ENCODE assay signal across 22 cellular contexts in the genomic region with DNA sequence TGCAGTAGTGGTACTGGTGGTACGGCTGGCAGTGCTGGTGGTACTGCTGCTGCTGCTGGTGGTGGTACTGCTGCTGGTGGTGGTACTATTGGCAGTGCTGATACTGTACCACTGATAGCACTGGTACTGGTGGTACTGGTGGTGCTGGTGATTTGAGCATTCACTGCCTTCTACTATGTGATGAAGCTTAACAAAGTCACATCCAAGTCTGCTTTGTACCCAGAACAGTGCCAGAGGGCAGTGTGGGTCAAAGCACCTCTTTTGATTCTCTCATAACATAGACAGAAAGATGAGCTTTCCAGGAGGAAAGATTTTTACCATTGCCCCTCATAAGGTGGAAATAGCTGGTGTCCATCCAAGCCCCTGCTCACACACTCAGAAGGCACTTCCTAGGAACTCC. TPM values are rescaled to one million over a fixed set of nuclear protein-coding genes. Genes with fewer than 3 reads are reported as not detected.
DNase-seq lines count a peak whose midpoint lies in the region; ATAC-seq, FAIRE-seq and TF ChIP-seq lines count a peak whose summit lies in the region.
"Had no signal": no experiment of that assay in that cellular context is flagged by ENCODE, and none has a peak within 500 bp of the region (broad histone marks: within the 10 kb centered on the region; RNA-seq: fewer than 3 reads in every experiment).

No MANE protein-coding gene starts in this region.

- H3K9ac ChIP-seq in Karpas-422 (ENCODE audit: low read length) = no peak overlapping the region
- H3K9ac ChIP-seq: KMS-11 had no signal

- no peak for TF ChIP-seq CTCF in right atrium auricular region (IDR thresholded peaks at IDR 0.05)
- TF ChIP-seq CTCF in WTC11 (IDR thresholded peaks at IDR 0.05) = no peak

- no peaks in the 10 kb centered on the region for H3K79me2 ChIP-seq in Karpas-422 (ENCODE audit: low read length)

- 0 out of 2 replicates have a peak overlapping the region, but pooled peaks have one; percentile 3 for H3K27ac Mint-ChIP-seq in WTC11
- H3K27ac Mint-ChIP-seq: HFFc6 had no signal

- no peak overlapping the region for H2AFZ ChIP-seq in Karpas-422 (ENCODE audit: low read length)

- no peak for FAIRE-seq in RCC 7860 (lab: Jason Lieb, UNC)
- FAIRE-seq: A549, HepG2 had no signal

- H3K9me3 Mint-ChIP-seq in WTC11 = 0 out of 2 replicates have a peak, but pooled peaks cover 3% of the 10 kb centered on the region
- H3K9me3 Mint-ChIP-seq: HFFc6 had no signal

- H3K4me1 ChIP-seq in right atrium auricular region (peaks cover 0 to 38% of the 10 kb centered on the region in 2 donors), aorta (ENCODE audit: control insufficient read depth in 1 of 2, insufficient read depth in 2 of 2, low read length in 2 of 2) (peaks cover 2 to 9% of the 10 kb centered on the region in 2 donors), Karpas-422 (ENCODE audit: low read length) (no peaks in the 10 kb centered on the region)
- H3K4me1 ChIP-seq: A549 had no signal

- H3K27me3 ChIP-seq in right atrium auricular region (no peaks in the 10 kb centered on the region), aorta (ENCODE audit: control insufficient read depth in 1 of 2, insufficient read depth in 2 of 2, low read length in 1 of 2) (no peaks in the 10 kb centered on the region), Karpas-422 (ENCODE audit: low read length) (no peaks in the 10 kb centered on the region)
- H3K27me3 ChIP-seq: MG63 had no signal

- ATAC-seq in Right ventricle myocardium superior (ENCODE audit: poor library complexity) (peak; percentile 65), WTC11 (no peak), left ventricle myocardium superior (peak; percentile 45), aorta (ENCODE audit: low FRiP score) (peak; percentile 21), GM18519 (IDR thresholded peaks at IDR 0.05; ENCODE audit: low FRiP score, unreplicated experiment) (no peak)
- ATAC-seq: A549, HepG2, Panc1 had no signal

- H3K9me3 ChIP-seq in right atrium auricular region (no peaks in the 10 kb centered on the region), aorta (ENCODE audit: control insufficient read depth, low read length) (no peaks in the 10 kb centered on the region), Karpas-422 (ENCODE audit: low read length) (no peaks in the 10 kb centered on the region)
- H3K9me3 ChIP-seq: A549, MG63 had no signal

- H3K27me3 Mint-ChIP-seq in WTC11 (ENCODE audit: low read depth) = no peaks in the 10 kb centered on the region; the same call in 1 of the 2 replicates

- CTCF ChIA-PET in WTC11 (lab: Charles Lee) = interaction anchor here (1.3 kb wide), 1 partner anchor 11 kb away, joined by 3 read pairs; no protein-coding TSS in a partner anchor

- POLR2A ChIA-PET in WTC11 (lab: Charles Lee) = no interaction called here

- H4K20me1 ChIP-seq in Karpas-422 (ENCODE audit: insufficient read depth, low read depth, low read length) = no peaks in the 10 kb centered on the region

- 11 to 17% methylated on average over 1 of the region's 1 CpG for WGBS in aorta, 2 donors

- H3K36me3 Mint-ChIP-seq in WTC11 = no peaks in the 10 kb centered on the region

- no peak overlapping the region for H3K4me2 ChIP-seq in Karpas-422 (ENCODE audit: low read depth, low read length, poor library complexity, severe bottlenecking)
- H3K4me2 ChIP-seq: A549, KMS-11 had no signal

- H3K36me3 ChIP-seq in right atrium auricular region (no peaks in the 10 kb centered on the region), aorta (ENCODE audit: control insufficient read depth in 1 of 2, insufficient read depth in 2 of 2, low read length in 1 of 2) (no peaks in the 10 kb centered on the region), Karpas-422 (ENCODE audit: insufficient read depth, low read length) (no peaks in the 10 kb centered on the region)
- H3K36me3 ChIP-seq: MG63 had no signal

- no peak overlapping the region for H3K4me3 Mint-ChIP-seq in WTC11
- H3K4me3 Mint-ChIP-seq: HFFc6 had no signal

- DNase-seq in Right ventricle myocardium superior = no peak
- DNase-seq in right atrium auricular region (ENCODE audit: low spot score) = no peak
- DNase-seq in WTC11 (ENCODE audit: low spot score) = no peak
- no peak for DNase-seq in left ventricle myocardium superior
- no peak for DNase-seq in aorta
- DNase-seq in Karpas-422 = no peak
- no peak for DNase-seq in RCC 7860 (ENCODE audit: low spot score)
- DNase-seq: C1 segment of cervical spinal cord, GOT3, HFFc6, MG63, NCI-H1092 treated with DMSO at 0.1 percent for 48 hours, NCI-H187, NCI-H2171, NCI-H446 treated with DMSO at 0.1 percent for 48 hours, NCI-H748 treated with DMSO at 0.1 percent for 48 hours, SHP77 had no signal

- no peaks in the 10 kb centered on the region for H3K9me2 ChIP-seq in Karpas-422 (replicated peaks; ENCODE audit: insufficient read depth, low read length)

- H3K4me3 ChIP-seq in right atrium auricular region = no peak overlapping the region
- no peak overlapping the region for H3K4me3 ChIP-seq in aorta (ENCODE audit: low read length in 2 of 2)
- H3K4me3 ChIP-seq in Karpas-422 (ENCODE audit: low read length) = no peak overlapping the region
- H3K4me3 ChIP-seq: A549, MG63 had no signal

- intact Hi-C loops in Right ventricle myocardium superior (cut with DNase I) (no loop called here), left ventricle myocardium superior (cut with micrococcal nuclease) (no loop called here), aorta (cut with DNase I) (loop anchor here in 1 of 2 donors (5.0 kb wide), 1 partner anchor 86 kb away; no protein-coding TSS in a partner anchor)

- peaks cover 39% of the 10 kb centered on the region for H3K4me1 Mint-ChIP-seq in WTC11

- peak overlapping the region in 1 of 2 donors; percentile 7 for H3K27ac ChIP-seq in right atrium auricular region
- peak overlapping the region; percentile 22 to 82 for H3K27ac ChIP-seq in aorta (ENCODE audit: low read depth in 1 of 2, low read length in 2 of 2)
- no peak overlapping the region for H3K27ac ChIP-seq in Karpas-422 (ENCODE audit: low read length)
- H3K27ac ChIP-seq: A549, KMS-11 had no signal

TF ChIP-seq in WTC11, 78 proteins besides CTCF, POLR2A, EP300 and RAD21 (continues in another document):
- TF ChIP-seq NR3C1 (CRISPR knock-in tag; conservative IDR thresholded peaks at IDR 0.05; ENCODE audit: low read depth) = no peak
- TF ChIP-seq, protein P1, sequence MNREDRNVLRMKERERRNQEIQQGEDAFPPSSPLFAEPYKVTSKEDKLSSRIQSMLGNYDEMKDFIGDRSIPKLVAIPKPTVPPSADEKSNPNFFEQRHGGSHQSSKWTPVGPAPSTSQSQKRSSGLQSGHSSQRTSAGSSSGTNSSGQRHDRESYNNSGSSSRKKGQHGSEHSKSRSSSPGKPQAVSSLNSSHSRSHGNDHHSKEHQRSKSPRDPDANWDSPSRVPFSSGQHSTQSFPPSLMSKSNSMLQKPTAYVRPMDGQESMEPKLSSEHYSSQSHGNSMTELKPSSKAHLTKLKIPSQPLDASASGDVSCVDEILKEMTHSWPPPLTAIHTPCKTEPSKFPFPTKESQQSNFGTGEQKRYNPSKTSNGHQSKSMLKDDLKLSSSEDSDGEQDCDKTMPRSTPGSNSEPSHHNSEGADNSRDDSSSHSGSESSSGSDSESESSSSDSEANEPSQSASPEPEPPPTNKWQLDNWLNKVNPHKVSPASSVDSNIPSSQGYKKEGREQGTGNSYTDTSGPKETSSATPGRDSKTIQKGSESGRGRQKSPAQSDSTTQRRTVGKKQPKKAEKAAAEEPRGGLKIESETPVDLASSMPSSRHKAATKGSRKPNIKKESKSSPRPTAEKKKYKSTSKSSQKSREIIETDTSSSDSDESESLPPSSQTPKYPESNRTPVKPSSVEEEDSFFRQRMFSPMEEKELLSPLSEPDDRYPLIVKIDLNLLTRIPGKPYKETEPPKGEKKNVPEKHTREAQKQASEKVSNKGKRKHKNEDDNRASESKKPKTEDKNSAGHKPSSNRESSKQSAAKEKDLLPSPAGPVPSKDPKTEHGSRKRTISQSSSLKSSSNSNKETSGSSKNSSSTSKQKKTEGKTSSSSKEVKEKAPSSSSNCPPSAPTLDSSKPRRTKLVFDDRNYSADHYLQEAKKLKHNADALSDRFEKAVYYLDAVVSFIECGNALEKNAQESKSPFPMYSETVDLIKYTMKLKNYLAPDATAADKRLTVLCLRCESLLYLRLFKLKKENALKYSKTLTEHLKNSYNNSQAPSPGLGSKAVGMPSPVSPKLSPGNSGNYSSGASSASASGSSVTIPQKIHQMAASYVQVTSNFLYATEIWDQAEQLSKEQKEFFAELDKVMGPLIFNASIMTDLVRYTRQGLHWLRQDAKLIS (CRISPR knock-in tag; IDR thresholded peaks at IDR 0.05; ENCODE audit: borderline replicate concordance) = no peak
- TF ChIP-seq TP53 (CRISPR knock-in tag; IDR thresholded peaks at IDR 0.05) = no peak
- TF ChIP-seq, protein P2, sequence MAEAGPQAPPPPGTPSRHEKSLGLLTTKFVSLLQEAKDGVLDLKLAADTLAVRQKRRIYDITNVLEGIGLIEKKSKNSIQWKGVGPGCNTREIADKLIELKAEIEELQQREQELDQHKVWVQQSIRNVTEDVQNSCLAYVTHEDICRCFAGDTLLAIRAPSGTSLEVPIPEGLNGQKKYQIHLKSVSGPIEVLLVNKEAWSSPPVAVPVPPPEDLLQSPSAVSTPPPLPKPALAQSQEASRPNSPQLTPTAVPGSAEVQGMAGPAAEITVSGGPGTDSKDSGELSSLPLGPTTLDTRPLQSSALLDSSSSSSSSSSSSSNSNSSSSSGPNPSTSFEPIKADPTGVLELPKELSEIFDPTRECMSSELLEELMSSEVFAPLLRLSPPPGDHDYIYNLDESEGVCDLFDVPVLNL (CRISPR knock-in tag; IDR thresholded peaks at IDR 0.05; ENCODE audit: borderline replicate concordance, low read depth) = no peak
- no peak for TF ChIP-seq HMGA2 (CRISPR knock-in tag; IDR thresholded peaks at IDR 0.05)
- no peak for TF ChIP-seq ZMAT4 (CRISPR knock-in tag; IDR thresholded peaks at IDR 0.05)
- TF ChIP-seq CBFB (CRISPR knock-in tag; IDR thresholded peaks at IDR 0.05; ENCODE audit: low read depth) = no peak
- no peak for TF ChIP-seq IRF2 (CRISPR knock-in tag; IDR thresholded peaks at IDR 0.05; ENCODE audit: borderline replicate concordance, low read depth)
- no peak for TF ChIP-seq ZNF263 (CRISPR knock-in tag; IDR thresholded peaks at IDR 0.05; ENCODE audit: low read depth)

RNA-seq across cellular contexts. Expression of gene ANKRD6, which starts 48.7 kb away (rescaled TPM):
- total RNA-seq in Right ventricle myocardium superior (15.0 TPM), right atrium auricular region (10 to 100 TPM in 1 of 2 donors, 1 to 10 TPM in 1; 9.2 to 12.3 TPM), WTC11 (2021) (10.9 to 13.9 TPM (median 12.6 TPM) in 3 replicates), left ventricle myocardium superior (21.4 TPM), aorta (10 to 100 TPM; 38.3 to 45.9 TPM)
- polyA plus RNA-seq in aorta = 10 to 100 TPM; 21.4 to 26.8 TPM
- total RNA-seq in Karpas-422 (2014; rRNA removed; shearing (Covaris generic); ENCODE audit: low replicate concordance) = not detected in 2 replicates
- total RNA-seq: HFFc6 had no signal

Comparison
In these comparisons a context has a peak if more than half of its experiments do, and no peak if none do; other contexts are left out.
1. ATAC-seq: peak in Right ventricle myocardium superior (single experiment), left ventricle myocardium superior (single experiment) and aorta (single experiment); none in WTC11 (single experiment) and GM18519 (single experiment).
2. RNA of gene ANKRD6, which starts 48.7 kb away (total RNA-seq): 38.3 to 45.9 TPM in aorta, 21.4 TPM in left ventricle myocardium superior (single experiment), 15.0 TPM in Right ventricle myocardium superior (single experiment), 10.9 to 13.9 TPM in WTC11 and 9.2 to 12.3 TPM in right atrium auricular region; not detected in Karpas-422; every median in the first group is over 10 times any median in the second.